26 cellular contexts compared by ENCODE assay signal in genomic region chr6:15974817-15975216, GRCh38.
"Had no signal": no experiment of that assay in that cellular context is flagged by ENCODE, and none has a peak within 500 bp of the region (broad histone marks: within the 10 kb centered on the region; RNA-seq: fewer than 3 reads in every experiment).

No MANE protein-coding gene starts in this region.

- ATAC-seq: effector memory CD8-positive, alpha-beta T cell; left lobe of liver; naive thymus-derived CD4-positive, alpha-beta T cell; sciatic nerve; stimulated activated memory B cell treated with anti-CD40 and anti-IgM and Interleukin-4, amounts not matched to agents 10 μg/mL and 1 μg/mL and 100 μg/mL, for 72 hours; stimulated activated naive CD8-positive, alpha-beta T cell treated with anti-CD3 and anti-CD28 coated beads, Interleukin-15, Interleukin-2, amounts not matched to agents 100 U/mL and 50 U/mL, for 24 hours had no signal

- H3K27ac ChIP-seq: esophagus squamous epithelium, skin epidermis, spleen, testis, tibial artery, upper lobe of left lung, uterus had no signal

- H3K4me1 ChIP-seq: spleen, testis, tibial artery, upper lobe of left lung, uterus had no signal

- DNase-seq: cortex of kidney; effector memory CD8-positive, alpha-beta T cell; erythroblast; esophagus squamous epithelium; foreskin melanocyte; head of caudate nucleus; kidney; naive thymus-derived CD4-positive, alpha-beta T cell; nephron progenitor cell; nucleus accumbens; posterior cingulate gyrus; spleen; stimulated activated CD4-positive, alpha-beta T cell treated with anti-CD3 and anti-CD28 coated beads, Interleukin-4, amount 100 ng/mL, for 4 hours; stimulated activated naive CD8-positive, alpha-beta T cell treated with anti-CD3 and anti-CD28 coated beads, Interleukin-15, Interleukin-2, amounts not matched to agents 100 U/mL and 50 U/mL, for 24 hours; substantia nigra; testis; tibial artery; upper lobe of left lung; uterus had no signal

- H3K27me3 Mint-ChIP-seq: central memory CD8-positive, alpha-beta T cell; effector memory CD8-positive, alpha-beta T cell; memory B cell; stimulated activated memory B cell treated with anti-CD40 and anti-IgM and Interleukin-4, amounts not matched to agents 10 μg/mL and 1 μg/mL and 100 μg/mL, for 72 hours had no signal

- H3K36me3 ChIP-seq: esophagus squamous epithelium, spleen, tibial artery, upper lobe of left lung, uterus had no signal

- H3K4me3 Mint-ChIP-seq: central memory CD8-positive, alpha-beta T cell; effector memory CD8-positive, alpha-beta T cell; memory B cell; naive thymus-derived CD4-positive, alpha-beta T cell; nephron progenitor cell; stimulated activated memory B cell treated with anti-CD40 and anti-IgM and Interleukin-4, amounts not matched to agents 10 μg/mL and 1 μg/mL and 100 μg/mL, for 72 hours had no signal

- H3K27ac Mint-ChIP-seq: effector memory CD8-positive, alpha-beta T cell; memory B cell; naive thymus-derived CD4-positive, alpha-beta T cell; nephron progenitor cell; stimulated activated memory B cell treated with anti-CD40 and anti-IgM and Interleukin-4, amounts not matched to agents 10 μg/mL and 1 μg/mL and 100 μg/mL, for 72 hours had no signal

- H3K4me1 Mint-ChIP-seq: central memory CD8-positive, alpha-beta T cell; memory B cell; stimulated activated memory B cell treated with anti-CD40 and anti-IgM and Interleukin-4, amounts not matched to agents 10 μg/mL and 1 μg/mL and 100 μg/mL, for 72 hours had no signal

- H3K27me3 ChIP-seq: esophagus squamous epithelium, spleen, testis, tibial artery, upper lobe of left lung, uterus had no signal

- H3K4me3 ChIP-seq: esophagus squamous epithelium, lung, skin epidermis, spleen, testis, tibial artery, upper lobe of left lung, uterus had no signal

- H3K9me3 ChIP-seq: testis, tibial artery had no signal
